ENCODE assay signal across 31 cellular contexts in genomic region chr18:67896471-67896870, GRCh38.
"Had no signal": no experiment of that assay in that cellular context is flagged by ENCODE, and none has a peak within 500 bp of the region (broad histone marks: within the 10 kb centered on the region; RNA-seq: fewer than 3 reads in every experiment).

No MANE protein-coding gene starts in this region.

- FAIRE-seq: colon, islet of Langerhans had no signal

- H3K9ac ChIP-seq: neural progenitor cell had no signal

- H3K9me3 ChIP-seq: esophagus muscularis mucosa, gastroesophageal sphincter, heart right ventricle, left lung, mucosa of descending colon, ovary, psoas muscle, sigmoid colon, testis, tibial artery had no signal

- H3K27ac Mint-ChIP-seq: naive B cell; natural killer cell treated with Interleukin-12 subunit alpha and Interleukin-12 subunit beta and Interleukin-15 and Interleukin-18, amount 100 ng/mL, for 72 hours; stimulated activated memory B cell treated with anti-CD40 and anti-IgM and Interleukin-4, amounts not matched to agents 10 μg/mL and 1 μg/mL and 100 μg/mL, for 72 hours; type B pancreatic cell had no signal

- H3K9me3 Mint-ChIP-seq: type B pancreatic cell had no signal

- H3K27me3 ChIP-seq: dorsolateral prefrontal cortex, esophagus muscularis mucosa, foreskin keratinocyte, gastroesophageal sphincter, heart right ventricle, left lung, neural progenitor cell, sigmoid colon, testis, tibial artery had no signal

- H3K27me3 Mint-ChIP-seq: naive B cell; natural killer cell treated with Interleukin-12 subunit alpha and Interleukin-12 subunit beta and Interleukin-15 and Interleukin-18, amount 100 ng/mL, for 72 hours; stimulated activated memory B cell treated with anti-CD40 and anti-IgM and Interleukin-4, amounts not matched to agents 10 μg/mL and 1 μg/mL and 100 μg/mL, for 72 hours; type B pancreatic cell had no signal

- H3K4me3 Mint-ChIP-seq: mesothelial cell of epicardium; naive B cell; natural killer cell treated with Interleukin-12 subunit alpha and Interleukin-12 subunit beta and Interleukin-15 and Interleukin-18, amount 100 ng/mL, for 72 hours; neural progenitor cell; stimulated activated memory B cell treated with anti-CD40 and anti-IgM and Interleukin-4, amounts not matched to agents 10 μg/mL and 1 μg/mL and 100 μg/mL, for 72 hours; type B pancreatic cell had no signal

- H3K4me3 ChIP-seq: dorsolateral prefrontal cortex, esophagus muscularis mucosa, gastroesophageal sphincter, heart right ventricle, left lung, mucosa of descending colon, neural progenitor cell, ovary, psoas muscle, sigmoid colon, testis, tibial artery had no signal

- H3K4me1 ChIP-seq: esophagus muscularis mucosa, foreskin keratinocyte, gastroesophageal sphincter, heart right ventricle, left lung, neural progenitor cell, psoas muscle, sigmoid colon, testis had no signal

- H3K36me3 Mint-ChIP-seq: mesothelial cell of epicardium; naive B cell; natural killer cell treated with Interleukin-12 subunit alpha and Interleukin-12 subunit beta and Interleukin-15 and Interleukin-18, amount 100 ng/mL, for 72 hours; stimulated activated memory B cell treated with anti-CD40 and anti-IgM and Interleukin-4, amounts not matched to agents 10 μg/mL and 1 μg/mL and 100 μg/mL, for 72 hours; type B pancreatic cell had no signal

- H3K27ac ChIP-seq: dorsolateral prefrontal cortex, esophagus muscularis mucosa, foreskin keratinocyte, gastroesophageal sphincter, heart right ventricle, left lung, neural progenitor cell, ovary, psoas muscle, sigmoid colon, testis, tibial artery had no signal

- H3K4me1 Mint-ChIP-seq: naive B cell; stimulated activated memory B cell treated with anti-CD40 and anti-IgM and Interleukin-4, amounts not matched to agents 10 μg/mL and 1 μg/mL and 100 μg/mL, for 72 hours had no signal

- H3K36me3 ChIP-seq: esophagus muscularis mucosa, gastroesophageal sphincter, heart right ventricle, left lung, neural progenitor cell, ovary, sigmoid colon, tibial artery had no signal

- DNase-seq: dorsolateral prefrontal cortex; effector CD4-positive, alpha-beta T cell; foreskin keratinocyte; heart right ventricle; hippocampal formation; left cardiac atrium; left lung; mesenchymal stem cell; mucosa of descending colon; naive B cell; nucleus accumbens; ovary; posterior cingulate gyrus; psoas muscle; right cardiac atrium; sigmoid colon; stimulated activated CD4-positive, alpha-beta T cell treated with anti-CD3 and anti-CD28 coated beads, Interleukin-2, amount 100 ng/mL, for 24 hours; stimulated activated CD4-positive, alpha-beta T cell treated with anti-CD3 and anti-CD28 coated beads, Interleukin-4, amount 100 ng/mL, for 4 hours; stimulated activated naive CD8-positive, alpha-beta T cell treated with anti-CD3 and anti-CD28 coated beads, Interleukin-15, Interleukin-2, amounts not matched to agents 100 U/mL and 50 U/mL, for 24 hours; substantia nigra; testis; tibial artery had no signal
